ENCODE assay signal across 19 cellular contexts in the genomic region with DNA sequence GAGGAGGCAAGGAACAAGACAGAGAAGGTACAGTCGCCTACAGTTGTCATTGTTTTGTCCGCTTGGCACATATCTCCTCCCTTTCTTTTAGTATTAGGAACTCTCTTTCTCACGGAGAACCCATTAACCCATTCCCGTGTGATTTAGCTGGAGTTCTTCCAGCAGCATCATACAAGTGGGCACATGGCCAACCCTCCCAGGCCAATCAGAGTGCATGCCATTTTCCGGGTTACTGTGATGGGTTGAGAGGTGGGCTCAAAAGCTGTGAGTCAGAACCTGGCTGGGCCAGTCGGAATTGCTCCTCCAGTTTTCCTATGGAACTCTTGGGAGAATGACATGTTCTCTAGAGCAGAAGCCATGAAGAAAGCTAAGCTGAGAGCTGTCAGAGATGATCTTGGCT.
DNase-seq lines count a peak whose midpoint lies in the region; TF ChIP-seq lines count a peak whose summit lies in the region.
"Had no signal": no experiment of that assay in that cellular context is flagged by ENCODE, and none has a peak within 500 bp of the region (broad histone marks: within the 10 kb centered on the region; RNA-seq: fewer than 3 reads in every experiment).

No MANE protein-coding gene starts in this region.

- CTCF ChIA-PET in RWPE1 (lab: Yijun Ruan, JAX) = interaction anchor here (0.5 kb wide), 1 partner anchor 17 kb away, joined by 3 read pairs; no protein-coding TSS in a partner anchor

- H3K36me3 ChIP-seq in WERI-Rb-1 = no peaks in the 10 kb centered on the region
- H3K36me3 ChIP-seq: esophagus squamous epithelium, thyroid gland had no signal

- no peak overlapping the region for H3K4me3 ChIP-seq in fibroblast of mammary gland (ENCODE audit: control insufficient read depth, low read depth, low read length)
- no peak overlapping the region for H3K4me3 ChIP-seq in WERI-Rb-1 (ENCODE audit: low read depth, low read length)
- H3K4me3 ChIP-seq: esophagus squamous epithelium, thyroid gland had no signal

- POLR2A ChIA-PET in RWPE1 (lab: Yijun Ruan, JAX; ENCODE audit: low non-redundant PET) = no interaction called here

- DNase-seq in DMS 273 treated with DMSO at 0.1 percent for 48 hours (lab: John Stamatoyannopoulos, UW) (peak; percentile 10), NCI-H1092 (lab: John Stamatoyannopoulos, UW) (peak; percentile 29), RWPE1 (ENCODE audit: low spot score) (peak; percentile 20), fibroblast of mammary gland (ENCODE audit: low read depth) (peak; percentile 71), hypothalamus (lab: John Stamatoyannopoulos, UW) (no peak), WERI-Rb-1 (no peak), D341Med (ENCODE audit: low spot score) (no peak)
- DNase-seq: activated CD4-positive, alpha-beta T cell treated with anti-CD3 and anti-CD28 coated beads for 1 hour; aorta; CD8-positive, alpha-beta T cell; DMS79 treated with DMSO at 0.1 percent for 48 hours; effector memory CD4-positive, alpha-beta T cell; esophagus squamous epithelium; H9; NCI-H1417 treated with DMSO at 0.1 percent for 48 hours; NCI-H226; stimulated activated naive CD8-positive, alpha-beta T cell treated with anti-CD3 and anti-CD28 coated beads, Interleukin-15, Interleukin-2, amounts not matched to agents 100 U/mL and 50 U/mL, for 24 hours; thyroid gland had no signal

- H3K27ac ChIP-seq in RWPE1 (no peak overlapping the region), WERI-Rb-1 (no peak overlapping the region)
- H3K27ac ChIP-seq: esophagus squamous epithelium, parathyroid adenoma, thyroid gland had no signal

- H3K9me3 ChIP-seq in WERI-Rb-1 (ENCODE audit: severe bottlenecking) = peaks cover 7% of the 10 kb centered on the region
- H3K9me3 ChIP-seq: thyroid gland had no signal

- TF ChIP-seq CTCF in RWPE1 (conservative IDR thresholded peaks at IDR 0.05; ENCODE audit: low read depth) (no peak), fibroblast of mammary gland (conservative IDR thresholded peaks at IDR 0.05; ENCODE audit: control insufficient read depth, insufficient read depth, low read depth, low read length) (no peak), WERI-Rb-1 (IDR thresholded peaks at IDR 0.05; ENCODE audit: low read depth, low read length) (no peak)

- no peaks in the 10 kb centered on the region for H3K27me3 ChIP-seq in WERI-Rb-1 (ENCODE audit: insufficient read depth, low read depth, severe bottlenecking)
- H3K27me3 ChIP-seq: thyroid gland had no signal

Comparison
In these comparisons a context has a peak if more than half of its experiments do, and no peak if none do; other contexts are left out.
1. DNase-seq: peak in DMS 273 treated with DMSO at 0.1 percent for 48 hours (single experiment), NCI-H1092 (single experiment), RWPE1 (single experiment) and fibroblast of mammary gland (single experiment); none in hypothalamus (0 of 51), WERI-Rb-1 (single experiment) and D341Med (single experiment).